ENCODE assay signal across 14 cellular contexts in genomic region chr12:65100140-65100539, GRCh38. TPM values are rescaled to one million over a fixed set of nuclear protein-coding genes. Genes with fewer than 3 reads are reported as not detected.
DNase-seq lines count a peak whose midpoint lies in the region; TF ChIP-seq lines count a peak whose summit lies in the region.
"Had no signal": no experiment of that assay in that cellular context is flagged by ENCODE, and none has a peak within 500 bp of the region (broad histone marks: within the 10 kb centered on the region; RNA-seq: fewer than 3 reads in every experiment).

No MANE protein-coding gene starts in this region.

- H3K27ac ChIP-seq in endodermal cell (ENCODE audit: low read depth, low read length) (no peak overlapping the region), testis (no peak overlapping the region)
- H3K27ac ChIP-seq: parathyroid adenoma, suprapubic skin had no signal

- no peaks in the 10 kb centered on the region for H3K4me1 Mint-ChIP-seq in endodermal cell

- intact Hi-C loops in testis (cut with DNase I; ENCODE audit: low total_unique reads), result no loop called here

- peak; percentile 77 for TF ChIP-seq CTCF in endodermal cell (conservative IDR thresholded peaks at IDR 0.05)
- TF ChIP-seq CTCF in testis (IDR thresholded peaks at IDR 0.05), result no peak

- no peak overlapping the region for H3K4me3 Mint-ChIP-seq in endodermal cell
- H3K4me3 Mint-ChIP-seq: T-helper 1 cell treated with Interleukin-12 subunit alpha and Interleukin-12 subunit beta and Interleukin-4 antibody, amounts not matched to agents 30 μg/mL and 1 μg/mL, for 36 hours had no signal

- H3K9ac ChIP-seq in endodermal cell (ENCODE audit: extremely low read depth, low read length, poor library complexity, severe bottlenecking), result no peak overlapping the region
- H3K9ac ChIP-seq: parathyroid adenoma had no signal

- no peak overlapping the region for H3K4me3 ChIP-seq in endodermal cell (ENCODE audit: low read length)
- H3K4me3 ChIP-seq in testis, result no peak overlapping the region
- H3K4me3 ChIP-seq: suprapubic skin had no signal

- no peak overlapping the region for H3K27ac Mint-ChIP-seq in endodermal cell
- H3K27ac Mint-ChIP-seq: T-helper 1 cell treated with Interleukin-12 subunit alpha and Interleukin-12 subunit beta and Interleukin-4 antibody, amounts not matched to agents 30 μg/mL and 1 μg/mL, for 36 hours had no signal

- H3K4me1 ChIP-seq in endodermal cell (ENCODE audit: control insufficient read depth, insufficient read depth, low read length) (no peaks in the 10 kb centered on the region), testis (no peaks in the 10 kb centered on the region)
- H3K4me1 ChIP-seq: parathyroid adenoma, suprapubic skin had no signal

- 81 to 88% methylated on average over 2 to 3 of the region's 3 CpGs for WGBS in endodermal cell (ENCODE audit: insufficient coverage in 1 of 2, insufficient read length in 1 of 2), 2 experiments
- WGBS in testis, 2 donors, result 80 to 82% methylated on average over 3 of the region's 3 CpGs

- no peaks in the 10 kb centered on the region for H3K9me3 Mint-ChIP-seq in endodermal cell
- H3K9me3 Mint-ChIP-seq: T-helper 1 cell treated with Interleukin-12 subunit alpha and Interleukin-12 subunit beta and Interleukin-4 antibody, amounts not matched to agents 30 μg/mL and 1 μg/mL, for 36 hours had no signal

- H3K9me3 ChIP-seq in endodermal cell (ENCODE audit: control insufficient read depth, low read length) (no peaks in the 10 kb centered on the region), testis (no peaks in the 10 kb centered on the region)
- H3K9me3 ChIP-seq: suprapubic skin had no signal

- DNase-seq in SIG-M5 treated with dmso at 0.1 percent for 504 hours (lab: John Stamatoyannopoulos, UW; ENCODE audit: unreplicated experiment), result peak; percentile 2
- DNase-seq in SIG-M5 (lab: John Stamatoyannopoulos, UW), result no peak
- peak; percentile 6 for DNase-seq in NCI-H524 treated with DMSO at 0.1 percent for 48 hours (lab: John Stamatoyannopoulos, UW)
- DNase-seq in endodermal cell, result no peak
- peak; percentile 4 for DNase-seq in renal cortical epithelial cell (ENCODE audit: low read depth)
- DNase-seq in NCI-H1694 treated with DMSO at 0.1 percent for 48 hours (lab: John Stamatoyannopoulos, UW), result no peak
- no peak for DNase-seq in testis
- no peak for DNase-seq in GM03348 (ENCODE audit: low spot score)
- DNase-seq: erythroblast, left colon had no signal

- H3K36me3 ChIP-seq in endodermal cell (ENCODE audit: control insufficient read depth, insufficient read depth, low read length) (no peaks in the 10 kb centered on the region), testis (ENCODE audit: low read depth, missing control alignments) (no peaks in the 10 kb centered on the region)
- H3K36me3 ChIP-seq: suprapubic skin had no signal

- H3K27me3 ChIP-seq in endodermal cell (ENCODE audit: control insufficient read depth, insufficient read depth, low read length, poor library complexity, severe bottlenecking) (no peaks in the 10 kb centered on the region), testis (no peaks in the 10 kb centered on the region)
- H3K27me3 ChIP-seq: suprapubic skin had no signal

- no peaks in the 10 kb centered on the region for H3K36me3 Mint-ChIP-seq in endodermal cell (ENCODE audit: low read depth)

- no peak for TF ChIP-seq POLR2A in testis (IDR thresholded peaks at IDR 0.05)

- H3K27me3 Mint-ChIP-seq in endodermal cell (ENCODE audit: insufficient read depth), result peaks cover 6% of the 10 kb centered on the region

RNA-seq across cellular contexts. Expression of gene WIF1, which starts 21.0 kb away (rescaled TPM):
- not detected for total RNA-seq in endodermal cell
- polyA plus RNA-seq in endodermal cell (2013, experiment 1 of 2), result 1.5 TPM
- polyA plus RNA-seq in endodermal cell (2013, experiment 2 of 2), result 0.29 TPM
- total RNA-seq in renal cortical epithelial cell, result not detected in 2 replicates
- total RNA-seq in testis, result 1 to 10 TPM in 1 of 2 donors, under 1 TPM in 1; 0.87 to 4.5 TPM
- 3.1 TPM for polyA plus RNA-seq in testis (ENCODE audit: insufficient read depth, low read depth, low replicate concordance)
- total RNA-seq: NCI-H460 had no signal

Comparison
In these comparisons a context has a peak if more than half of its experiments do, and no peak if none do; other contexts are left out.
1. DNase-seq: peak in SIG-M5 treated with dmso at 0.1 percent for 504 hours (single experiment), NCI-H524 treated with DMSO at 0.1 percent for 48 hours (single experiment) and renal cortical epithelial cell (single experiment); none in SIG-M5 (single experiment), endodermal cell (single experiment), NCI-H1694 treated with DMSO at 0.1 percent for 48 hours (single experiment), testis (single experiment) and GM03348 (single experiment).